In the genomic region with DNA sequence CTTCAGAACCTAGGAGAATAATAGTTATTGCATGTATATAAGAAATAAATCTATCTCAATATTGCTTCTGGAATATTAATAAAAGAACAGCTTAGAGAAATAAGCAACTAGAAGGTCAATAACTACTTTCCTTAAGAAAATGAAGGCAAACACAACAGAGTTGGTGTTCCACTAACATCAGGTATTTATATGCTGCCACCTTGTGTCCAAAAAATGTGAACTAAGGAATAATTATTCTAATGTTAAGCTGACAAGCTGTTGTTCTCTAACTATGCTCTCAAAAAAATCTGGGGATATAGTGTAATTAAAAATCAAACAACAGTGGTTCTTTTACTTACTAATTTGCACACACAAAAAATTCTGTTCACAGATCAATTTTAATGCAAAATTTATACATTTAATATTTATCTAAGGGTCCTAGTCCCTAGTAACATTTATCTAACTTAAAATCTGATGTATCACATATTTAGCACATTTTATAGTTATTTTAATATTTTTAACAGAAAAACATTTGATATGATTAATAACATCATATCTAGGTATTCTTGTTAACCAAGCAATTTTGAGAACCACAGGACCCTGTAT, we compare ENCODE assay signal across 9 cellular contexts. TPM values are rescaled to one million over a fixed set of nuclear protein-coding genes. Genes with fewer than 3 reads are reported as not detected.
DNase-seq lines count a peak whose midpoint lies in the region; ATAC-seq and TF ChIP-seq lines count a peak whose summit lies in the region.
"Had no signal": no experiment of that assay in that cellular context is flagged by ENCODE, and none has a peak within 500 bp of the region (broad histone marks: within the 10 kb centered on the region; RNA-seq: fewer than 3 reads in every experiment).

No MANE protein-coding gene starts in this region.

- H3K27ac ChIP-seq in KMS-11 (no peak overlapping the region), ovary (no peak overlapping the region)

- TF ChIP-seq POLR2A in ovary (IDR thresholded peaks at IDR 0.05) = no peak

- no peak overlapping the region for H3K9ac ChIP-seq in KMS-11

- H3K9me3 ChIP-seq in ovary = no peaks in the 10 kb centered on the region

- TF ChIP-seq EP300 in ovary (IDR thresholded peaks at IDR 0.05) = no peak

- H4K20me1 ChIP-seq in KMS-11 (ENCODE audit: insufficient read depth) = peaks cover 4% of the 10 kb centered on the region; the same call in 1 of the 2 replicates

- ATAC-seq in GM19397 (IDR thresholded peaks at IDR 0.05; ENCODE audit: unreplicated experiment) (peak; percentile 69), HG03457 (IDR thresholded peaks at IDR 0.05; ENCODE audit: unreplicated experiment) (no peak)
- ATAC-seq: naive thymus-derived CD8-positive, alpha-beta T cell had no signal

- in situ Hi-C loops in SK-MEL-5 (cut with HindIII; ENCODE audit: low pct_unique_long_range_greater_than_20kb, low sequenced_read_pairs) = loop anchor here (25.0 kb wide), 1 partner anchor 207 kb away; a partner anchor contains a TSS

- DNase-seq in COLO829 (ENCODE audit: low spot score) = peak; percentile 45
- peak; percentile 61 for DNase-seq in SK-MEL-5 (ENCODE audit: low read depth, low spot score)
- peak; percentile 74 for DNase-seq in fibroblast of mammary gland (ENCODE audit: low read depth)
- no peak for DNase-seq in ovary
- DNase-seq in cortex of kidney (lab: John Stamatoyannopoulos, UW) = no peak

- H3K4me3 ChIP-seq in KMS-11 (IDR thresholded peaks at IDR 0.05; ENCODE audit: insufficient read depth, low read depth, low read length) (no peak overlapping the region), fibroblast of mammary gland (ENCODE audit: control insufficient read depth, low read depth, low read length) (no peak overlapping the region), ovary (no peak overlapping the region)

- H3K4me1 ChIP-seq in KMS-11 (ENCODE audit: low read depth, poor library complexity, severe bottlenecking) (peaks cover 4% of the 10 kb centered on the region), ovary (ENCODE audit: insufficient read depth) (no peaks in the 10 kb centered on the region)

- H2AFZ ChIP-seq in KMS-11 (ENCODE audit: low read depth) = no peak overlapping the region

- intact Hi-C loops in ovary (cut with DNase I) = loop anchor here (5.0 to 10.0 kb wide), 4 partner anchors 205 to 547 kb away; no protein-coding TSS in a partner anchor

- no peaks in the 10 kb centered on the region for H3K27me3 ChIP-seq in KMS-11 (ENCODE audit: insufficient read depth, low read depth)
- no peaks in the 10 kb centered on the region for H3K27me3 ChIP-seq in ovary

- no peaks in the 10 kb centered on the region for H3K79me2 ChIP-seq in KMS-11 (ENCODE audit: insufficient read depth, low read depth)

- TF ChIP-seq CTCF in KMS-11 (conservative IDR thresholded peaks at IDR 0.05; ENCODE audit: low read depth, low read length) (peak; percentile 84), fibroblast of mammary gland (conservative IDR thresholded peaks at IDR 0.05; ENCODE audit: control insufficient read depth, insufficient read depth, low read depth, low read length) (peak; percentile 45), ovary (IDR thresholded peaks at IDR 0.05) (peak; percentile 14 to 43 (median 40))

- no peaks in the 10 kb centered on the region for H3K36me3 ChIP-seq in KMS-11 (ENCODE audit: insufficient read depth)
- no peaks in the 10 kb centered on the region for H3K36me3 ChIP-seq in ovary

- H3K4me2 ChIP-seq in KMS-11 = no peak overlapping the region

RNA-seq across cellular contexts. Expression of a gene that starts 39.6 kb away (rescaled TPM):
- total RNA-seq in SK-MEL-5 (2014; rRNA removed; shearing (Covaris generic)) = 39.6 and 41.4 TPM in 2 replicates
- polyA plus RNA-seq in SK-MEL-5 (2015; cell fraction: cytosol; rRNA removed) = 58.7 and 60.9 TPM in 2 replicates
- 41.1 and 54.0 TPM in 2 replicates for polyA plus RNA-seq in SK-MEL-5 (2015; cell fraction: nucleus; rRNA removed)
- total RNA-seq in ovary = 10 to 100 TPM; 19.7 to 29.3 (median 23.6) TPM
- polyA plus RNA-seq in ovary = 10 to 100 TPM; 12.3 to 19.1 TPM

RNA-seq across cellular contexts. Expression of a gene that starts 39.9 kb away (rescaled TPM):
- 106 and 115 TPM in 2 replicates for total RNA-seq in SK-MEL-5 (2014; rRNA removed; shearing (Covaris generic))
- 22.5 and 35.6 TPM in 2 replicates for polyA plus RNA-seq in SK-MEL-5 (2015; cell fraction: cytosol; rRNA removed)
- polyA plus RNA-seq in SK-MEL-5 (2015; cell fraction: nucleus; rRNA removed) = 15.6 and 25.1 TPM in 2 replicates
- 100 to 1,000 TPM in 3 of 7 donors, 10 to 100 TPM in 4; 85.7 to 114 (median 99.6) TPM for total RNA-seq in ovary
- 10 to 100 TPM; 11.0 to 16.4 TPM for polyA plus RNA-seq in ovary

Comparison
In these comparisons a context has a peak if more than half of its experiments do, and no peak if none do; other contexts are left out.
1. DNase-seq: peak in COLO829 (single experiment), SK-MEL-5 (single experiment) and fibroblast of mammary gland (single experiment); none in ovary (0 of 5) and cortex of kidney (single experiment).
2. Peak in every context shown above with its lines, with median percentiles within 50 percentile points of each other: CTCF ChIP-seq.